23 cellular contexts compared by ENCODE assay signal in genomic region chr15:28246605-28247004, GRCh38.
"Had no signal": no experiment of that assay in that cellular context is flagged by ENCODE, and none has a peak within 500 bp of the region (broad histone marks: within the 10 kb centered on the region; RNA-seq: fewer than 3 reads in every experiment).

No MANE protein-coding gene starts in this region.

- H3K4me3 Mint-ChIP-seq: dendritic cell treated with granulocyte-macrophage colony-stimulating factor and Interleukin-4, amounts not matched to agents 40 ng/mL and 50 ng/mL, for 4 days; memory B cell; natural killer cell; neural crest cell; stimulated activated effector memory CD8-positive, alpha-beta T cell treated with anti-CD3 and anti-CD28 coated beads, Interleukin-12 subunit alpha, Interleukin-12 subunit beta, amount 100 ng/mL, for 72 hours had no signal

- H3K9me3 ChIP-seq: colonic mucosa, neutrophil, pancreas, prostate gland, right atrium auricular region, sigmoid colon, thyroid gland, vagina had no signal

- H3K4me1 ChIP-seq: colonic mucosa, pancreas, prostate gland, right atrium auricular region, sigmoid colon, stomach, thyroid gland, vagina had no signal

- H3K4me3 ChIP-seq: colonic mucosa, lung, pancreas, prostate gland, right atrium auricular region, sigmoid colon, stomach, thyroid gland, vagina had no signal

- H3K36me3 ChIP-seq: colonic mucosa, prostate gland had no signal

- H3K27me3 ChIP-seq: colonic mucosa, neutrophil, pancreas, right atrium auricular region, sigmoid colon, stomach, thyroid gland, vagina had no signal

- H3K27ac Mint-ChIP-seq: dendritic cell treated with granulocyte-macrophage colony-stimulating factor and Interleukin-4, amounts not matched to agents 40 ng/mL and 50 ng/mL, for 4 days; memory B cell; natural killer cell; stimulated activated effector memory CD8-positive, alpha-beta T cell treated with anti-CD3 and anti-CD28 coated beads, Interleukin-12 subunit alpha, Interleukin-12 subunit beta, amount 100 ng/mL, for 72 hours had no signal

- H3K27ac ChIP-seq: colonic mucosa, neutrophil, pancreas, prostate gland, right atrium auricular region, sigmoid colon, stomach, thyroid gland, vagina had no signal

- H3K9me3 Mint-ChIP-seq: natural killer cell had no signal

- FAIRE-seq: keratinocyte had no signal

- ATAC-seq: natural killer cell; pancreas; stimulated activated effector memory CD8-positive, alpha-beta T cell treated with anti-CD3 and anti-CD28 coated beads, Interleukin-12 subunit alpha, Interleukin-12 subunit beta, amount 100 ng/mL, for 72 hours had no signal

- H3K27me3 Mint-ChIP-seq: dendritic cell treated with granulocyte-macrophage colony-stimulating factor and Interleukin-4, amounts not matched to agents 40 ng/mL and 50 ng/mL, for 4 days; memory B cell had no signal

- DNase-seq: colonic mucosa; effector CD8-positive, alpha-beta T cell; erythroblast; head of caudate nucleus; natural killer cell; pancreas; sigmoid colon; stimulated activated CD4-positive, alpha-beta T cell treated with anti-CD3 and anti-CD28 coated beads, Interleukin-2, amount 100 ng/mL, for 24 hours; stimulated activated CD4-positive, alpha-beta T cell treated with anti-CD3 and anti-CD28 coated beads, Interleukin-4, amount 100 ng/mL, for 24 hours; stimulated activated naive CD4-positive, alpha-beta T cell treated with Interleukin-2 at 50 U/mL for 16 hours; stomach; thyroid gland; trophoblast cell had no signal

- H3K4me1 Mint-ChIP-seq: memory B cell; natural killer cell; neural crest cell; stimulated activated effector memory CD8-positive, alpha-beta T cell treated with anti-CD3 and anti-CD28 coated beads, Interleukin-12 subunit alpha, Interleukin-12 subunit beta, amount 100 ng/mL, for 72 hours had no signal
